ENCODE assay signal across 2 cellular contexts in genomic region chr15:67941643-67942315, GRCh38.
A peak's percentile ranks its signal among the peaks of the same experiment; 100 is the strongest.
TF ChIP-seq lines count a peak whose summit lies in the region.

No MANE protein-coding gene starts in this region.

TF ChIP-seq in IMR-90, 13 proteins besides CTCF, POLR2A, EP300 and RAD21 (continued from another document):
- no peak for TF ChIP-seq ELK1 (IDR thresholded peaks at IDR 0.05; ENCODE audit: borderline replicate concordance, low read depth, low read length)
- TF ChIP-seq NFE2L2 (IDR thresholded peaks at IDR 0.05; ENCODE audit: low read depth, low read length), result no peak
- TF ChIP-seq BHLHE40 (IDR thresholded peaks at IDR 0.05; ENCODE audit: low read depth, low read length), result no peak
- TF ChIP-seq RFX5 (IDR thresholded peaks at IDR 0.05; ENCODE audit: low read depth, low read length), result no peak
- TF ChIP-seq SMC3 (IDR thresholded peaks at IDR 0.05; ENCODE audit: low read depth, low read length), result no peak
- no peak for TF ChIP-seq USF2 (IDR thresholded peaks at IDR 0.05; ENCODE audit: low read depth, low read length)
- no peak for TF ChIP-seq CEBPB (IDR thresholded peaks at IDR 0.05; ENCODE audit: low read depth, low read length)
- no peak for TF ChIP-seq MAFK (IDR thresholded peaks at IDR 0.05; ENCODE audit: low read depth, low read length)
TF ChIP-seq in IMR-90: peak in this region for 0.

TF ChIP-seq in HepG2, 621 proteins besides CTCF, POLR2A, EP300 and RAD21 (continued from another document and continues in another):
- TF ChIP-seq ZBTB40 (IDR thresholded peaks at IDR 0.05) (no peak), ZBTB40 (CRISPR knock-in tag; IDR thresholded peaks at IDR 0.05) (no peak), JUND (CRISPR knock-in tag; IDR thresholded peaks at IDR 0.05) (peak; percentile 94), SRSF1 (optimal IDR thresholded peaks at IDR 0.05; ENCODE audit: low read depth, low read length) (no peak), ZNF503 (CRISPR knock-in tag; IDR thresholded peaks at IDR 0.05) (no peak), ZSCAN29 (CRISPR knock-in tag; conservative IDR thresholded peaks at IDR 0.05) (no peak), PATZ1 (CRISPR knock-in tag; IDR thresholded peaks at IDR 0.05) (peak; percentile 94), ATF2 (CRISPR knock-in tag; IDR thresholded peaks at IDR 0.05) (peak; percentile 84), SALL1 (CRISPR knock-in tag; IDR thresholded peaks at IDR 0.05) (0 out of 2 replicates have a peak, but pooled peaks have one; percentile 18), MAZ (IDR thresholded peaks at IDR 0.05; ENCODE audit: borderline replicate concordance, low read depth, low read length) (0 out of 2 replicates have a peak, but pooled peaks have one; percentile 26), MAZ (CRISPR knock-in tag; IDR thresholded peaks at IDR 0.05; ENCODE audit: low read depth) (no peak), ZNF776 (CRISPR knock-in tag; IDR thresholded peaks at IDR 0.05) (no peak), TAF1 (CRISPR knock-in tag; IDR thresholded peaks at IDR 0.05) (no peak), PTBP1 (IDR thresholded peaks at IDR 0.05; ENCODE audit: low read depth, low read length, poor library complexity, severe bottlenecking) (no peak), PHF20 (CRISPR knock-in tag; IDR thresholded peaks at IDR 0.05) (no peak), FIP1L1 (IDR thresholded peaks at IDR 0.05; ENCODE audit: borderline replicate concordance, insufficient read depth, low read depth, low read length) (no peak), ZNF75D (CRISPR knock-in tag; IDR thresholded peaks at IDR 0.05; ENCODE audit: borderline replicate concordance) (no peak), ATF3 (CRISPR knock-in tag; IDR thresholded peaks at IDR 0.05) (peak; percentile 97), CREB3 (CRISPR knock-in tag; IDR thresholded peaks at IDR 0.05) (no peak), POGK (CRISPR knock-in tag; conservative IDR thresholded peaks at IDR 0.05) (no peak), RFX5 (IDR thresholded peaks at IDR 0.05; ENCODE audit: low read depth, low read length) (no peak), ATF7 (IDR thresholded peaks at IDR 0.05) (peak; percentile 26; the same call in 1 of the 2 replicates), ATF7 (CRISPR knock-in tag; IDR thresholded peaks at IDR 0.05) (peak; percentile 77; the same call in 1 of the 2 replicates), ZNF414 (CRISPR knock-in tag; IDR thresholded peaks at IDR 0.05) (no peak), FOSL2 (CRISPR knock-in tag; IDR thresholded peaks at IDR 0.05) (peak; percentile 91), ZSCAN22 (CRISPR knock-in tag; IDR thresholded peaks at IDR 0.05) (no peak), GZF1 (CRISPR knock-in tag; IDR thresholded peaks at IDR 0.05) (no peak), ZBTB49 (CRISPR knock-in tag; IDR thresholded peaks at IDR 0.05; ENCODE audit: borderline replicate concordance) (no peak), SCMH1 (CRISPR knock-in tag; IDR thresholded peaks at IDR 0.05; ENCODE audit: borderline replicate concordance) (no peak)
